Comparison of ENCODE assay signal across 20 cellular contexts in genomic region chr18:12621737-12622306, GRCh38. TPM values are rescaled to one million over a fixed set of nuclear protein-coding genes. Genes with fewer than 3 reads are reported as not detected.
DNase-seq lines count a peak whose midpoint lies in the region; ATAC-seq and TF ChIP-seq lines count a peak whose summit lies in the region.
"Had no signal": no experiment of that assay in that cellular context is flagged by ENCODE, and none has a peak within 500 bp of the region (broad histone marks: within the 10 kb centered on the region; RNA-seq: fewer than 3 reads in every experiment).

No MANE protein-coding gene starts in this region.

- ATAC-seq in Panc1, result peak; percentile 72; the same call in 1 of the 2 replicates
- no peak for ATAC-seq in HG03439 (IDR thresholded peaks at IDR 0.05; ENCODE audit: unreplicated experiment)
- ATAC-seq: activated naive CD8-positive, alpha-beta T cell treated with anti-CD3 and anti-CD28 coated beads, Interleukin-2, amount 50 U/mL, for 24 hours; natural killer cell treated with Interleukin-12 subunit alpha and Interleukin-12 subunit beta and Interleukin-15 and Interleukin-18, amount 100 ng/mL, for 72 hours had no signal

- intact Hi-C loops in Panc1 (cut with micrococcal nuclease; ENCODE audit: unreplicated experiment), result no loop called here

- CTCF ChIA-PET in Panc1 (lab: Charles Lee), result no interaction called here

- TF ChIP-seq CTCF in Panc1 (IDR thresholded peaks at IDR 0.05) (no peak), retinal pigment epithelial cell (conservative IDR thresholded peaks at IDR 0.05; ENCODE audit: low read depth, low read length) (no peak)

- DNase-seq in HCEC 1CT (peak; percentile 97), Panc1 (ENCODE audit: low read depth, low spot score) (no peak), dedifferentiated amniotic fluid mesenchymal stem cell (ENCODE audit: extremely low spot score) (peak; percentile 27), retinal pigment epithelial cell (ENCODE audit: low read depth) (peak; percentile 87), SJCRH30 (no peak), 8988T (no peak), NCI-H187 (lab: John Stamatoyannopoulos, UW) (no peak)
- DNase-seq: activated CD4-positive, alpha-beta T cell treated with anti-CD3 and anti-CD28 coated beads, Interleukin-2, amount 10 ng/mL, durations not matched to agents 24 days and 14 days; activated naive CD8-positive, alpha-beta T cell treated with anti-CD3 and anti-CD28 coated beads, Interleukin-2, amount 50 U/mL, for 24 hours; activated T-cell treated with anti-CD3 and anti-CD28 coated beads, Interleukin-2, amount 50 U/mL, for 24 hours; CD8-positive, alpha-beta memory T cell; KG1; NCI-H1436 treated with DMSO at 0.1 percent for 48 hours; NCI-H524 treated with DMSO at 0.1 percent for 48 hours; T-helper 9 cell; upper lobe of left lung had no signal

- H3K36me3 ChIP-seq in Panc1 (ENCODE audit: control insufficient read depth, insufficient read depth, low read length), result no peaks in the 10 kb centered on the region
- no peaks in the 10 kb centered on the region for H3K36me3 ChIP-seq in SJCRH30
- H3K36me3 ChIP-seq: upper lobe of left lung had no signal

- no peaks in the 10 kb centered on the region for H3K9me3 ChIP-seq in Panc1 (ENCODE audit: control insufficient read depth, insufficient read depth, low read depth, low read length)
- no peaks in the 10 kb centered on the region for H3K9me3 ChIP-seq in SJCRH30 (replicated peaks)
- H3K9me3 ChIP-seq: upper lobe of left lung had no signal

- BruUV-seq in Panc1 (replicated peaks; lab: Mats Ljungman, UMichigan), result no TSS peak

- H3K27me3 ChIP-seq in Panc1 (ENCODE audit: control insufficient read depth, insufficient read depth, low read length), result no peaks in the 10 kb centered on the region
- no peaks in the 10 kb centered on the region for H3K27me3 ChIP-seq in SJCRH30
- H3K27me3 ChIP-seq: upper lobe of left lung had no signal

- in situ Hi-C loops in Panc1 (cut with HindIII; ENCODE audit: low pct_unique_long_range_greater_than_20kb, low sequenced_read_pairs), result no loop called here

- no peaks in the 10 kb centered on the region for H3K4me1 ChIP-seq in Panc1 (ENCODE audit: control insufficient read depth, insufficient read depth, low read length)
- H3K4me1 ChIP-seq in SJCRH30, result no peaks in the 10 kb centered on the region
- H3K4me1 ChIP-seq: upper lobe of left lung had no signal

- POLR2A ChIA-PET in Panc1 (lab: Charles Lee), result no interaction called here

- H3K27ac ChIP-seq in Panc1 (ENCODE audit: low read length) (no peak overlapping the region), SJCRH30 (no peak overlapping the region)
- H3K27ac ChIP-seq: coronary artery, upper lobe of left lung had no signal

- H3K4me3 ChIP-seq in Panc1 (ENCODE audit: low read depth in 2 of 2, low read length in 2 of 2) (no peak overlapping the region), retinal pigment epithelial cell (ENCODE audit: low read length) (no peak overlapping the region), SJCRH30 (no peak overlapping the region)
- H3K4me3 ChIP-seq: coronary artery, lung, upper lobe of left lung had no signal

RNA-seq across cellular contexts. Expression of gene SPIRE1, which starts 36.1 kb away (rescaled TPM):
- 45.5 TPM for total RNA-seq in Panc1 (2021; ENCODE audit: unreplicated experiment)
- 20.0 TPM for polyA plus RNA-seq in Panc1 (2012; ENCODE audit: insufficient read length)
- total RNA-seq in SJCRH30 (2014; rRNA removed; shearing (Covaris generic)), result 14.1 and 15.2 TPM in 2 replicates

Comparison
In these comparisons a context has a peak if more than half of its experiments do, and no peak if none do; other contexts are left out.
1. DNase-seq: peak in HCEC 1CT (single experiment), dedifferentiated amniotic fluid mesenchymal stem cell (single experiment) and retinal pigment epithelial cell (single experiment); none in Panc1 (single experiment), SJCRH30 (0 of 2), 8988T (single experiment) and NCI-H187 (0 of 2).